1 cellular context compared by ENCODE assay signal in the genomic region with DNA sequence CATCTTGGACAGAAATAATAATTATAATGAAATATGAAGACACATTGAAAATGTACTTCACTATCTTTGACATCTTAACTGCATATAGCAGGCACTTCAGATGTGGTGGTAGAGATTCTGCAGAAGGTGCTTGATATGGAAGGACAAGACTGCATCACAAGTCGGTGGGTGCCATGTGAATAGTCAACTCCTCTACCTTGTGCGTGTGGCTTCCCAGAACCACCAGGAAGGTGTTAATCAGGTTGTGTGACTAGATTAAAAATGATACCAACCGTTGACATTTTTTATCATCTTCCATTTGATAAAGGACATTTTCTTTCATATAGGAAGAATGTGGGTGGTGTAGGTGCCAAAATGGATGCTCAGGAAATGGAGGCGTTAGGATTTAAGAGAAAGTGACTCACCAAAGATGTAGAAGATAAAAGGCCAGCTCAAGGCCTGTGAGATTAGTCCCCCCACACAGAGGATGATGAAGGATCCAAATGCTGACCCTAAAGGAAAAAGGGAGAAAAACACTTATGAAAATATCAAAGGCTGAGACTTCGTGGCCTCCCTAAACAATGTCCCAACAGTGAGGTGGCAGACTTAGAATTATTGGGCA.
TF ChIP-seq lines count a peak whose summit lies in the region.

No MANE protein-coding gene starts in this region.

TF ChIP-seq in K562, 482 proteins besides CTCF, POLR2A, EP300 and RAD21 (continues in another document):
- TF ChIP-seq NFE2 (IDR thresholded peaks at IDR 0.05; ENCODE audit: low read depth) (peak; percentile 36; the same call in 1 of the 2 replicates), DPF2 (IDR thresholded peaks at IDR 0.05) (0 out of 2 replicates have a peak, but pooled peaks have one; percentile 30), FOXJ3 (CRISPR knock-in tag; IDR thresholded peaks at IDR 0.05) (no peak), ERF (CRISPR knock-in tag; IDR thresholded peaks at IDR 0.05) (no peak), ZNF140 (CRISPR knock-in tag; IDR thresholded peaks at IDR 0.05) (no peak), JUND (IDR thresholded peaks at IDR 0.05; ENCODE audit: borderline replicate concordance, low read depth, low read length) (peak; percentile 80), JUND (tag; IDR thresholded peaks at IDR 0.05; ENCODE audit: borderline replicate concordance, low read depth, low read length) (peak; percentile 39; the same call in 1 of the 3 replicates), NELFE (IDR thresholded peaks at IDR 0.05; ENCODE audit: insufficient read depth, insufficient read length) (no peak), NONO (IDR thresholded peaks at IDR 0.05; ENCODE audit: low read depth in 2 of 2, low read length in 1 of 2) (no peak), MCM3 (IDR thresholded peaks at IDR 0.05) (no peak), FOXK2 (conservative IDR thresholded peaks at IDR 0.05 in 1 of 2, IDR thresholded peaks at IDR 0.05 in 1 of 2; ENCODE audit: low read depth in 2 of 2) (no peak), TEAD4 (IDR thresholded peaks at IDR 0.05; ENCODE audit: low read length) (peak; percentile 56; the same call in 1 of the 2 replicates), TEAD4 (CRISPR knock-in tag; IDR thresholded peaks at IDR 0.05; ENCODE audit: borderline replicate concordance) (no peak), ZNF184 (CRISPR knock-in tag; IDR thresholded peaks at IDR 0.05) (no peak), KLF6 (CRISPR knock-in tag; IDR thresholded peaks at IDR 0.05; ENCODE audit: borderline replicate concordance) (no peak), HNRNPH1 (optimal IDR thresholded peaks at IDR 0.05; ENCODE audit: low read depth, low read length) (no peak), MTA1 (IDR thresholded peaks at IDR 0.05; ENCODE audit: borderline replicate concordance) (no peak), ZNF3 (CRISPR knock-in tag; IDR thresholded peaks at IDR 0.05) (no peak), BRD9 (IDR thresholded peaks at IDR 0.05; ENCODE audit: low read depth, partially characterized antibody) (no peak), ARID1B (IDR thresholded peaks at IDR 0.05) (peak; percentile 48; the same call in 1 of the 2 replicates), NR2C1 (IDR thresholded peaks at IDR 0.05) (no peak), NR2C1 (tag; IDR thresholded peaks at IDR 0.05) (no peak), PHTF2 (CRISPR knock-in tag; IDR thresholded peaks at IDR 0.05) (no peak), ZNF384 (IDR thresholded peaks at IDR 0.05; ENCODE audit: low read depth, low read length) (no peak), JUN (IDR thresholded peaks at IDR 0.05; ENCODE audit: borderline replicate concordance, low read depth, low read length) (peak; percentile 60), JUN (CRISPR knock-in tag; IDR thresholded peaks at IDR 0.05; ENCODE audit: borderline replicate concordance) (no peak), ZBTB1 (CRISPR knock-in tag; IDR thresholded peaks at IDR 0.05; ENCODE audit: borderline replicate concordance, low read depth) (no peak), SMARCE1 (IDR thresholded peaks at IDR 0.05) (peak; percentile 41; the same call in 1 of the 2 replicates)
- TF ChIP-seq, protein P1, sequence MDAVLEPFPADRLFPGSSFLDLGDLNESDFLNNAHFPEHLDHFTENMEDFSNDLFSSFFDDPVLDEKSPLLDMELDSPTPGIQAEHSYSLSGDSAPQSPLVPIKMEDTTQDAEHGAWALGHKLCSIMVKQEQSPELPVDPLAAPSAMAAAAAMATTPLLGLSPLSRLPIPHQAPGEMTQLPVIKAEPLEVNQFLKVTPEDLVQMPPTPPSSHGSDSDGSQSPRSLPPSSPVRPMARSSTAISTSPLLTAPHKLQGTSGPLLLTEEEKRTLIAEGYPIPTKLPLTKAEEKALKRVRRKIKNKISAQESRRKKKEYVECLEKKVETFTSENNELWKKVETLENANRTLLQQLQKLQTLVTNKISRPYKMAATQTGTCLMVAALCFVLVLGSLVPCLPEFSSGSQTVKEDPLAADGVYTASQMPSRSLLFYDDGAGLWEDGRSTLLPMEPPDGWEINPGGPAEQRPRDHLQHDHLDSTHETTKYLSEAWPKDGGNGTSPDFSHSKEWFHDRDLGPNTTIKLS (IDR thresholded peaks at IDR 0.05; ENCODE audit: borderline replicate concordance, low read depth) = no peak
- TF ChIP-seq, protein P2, sequence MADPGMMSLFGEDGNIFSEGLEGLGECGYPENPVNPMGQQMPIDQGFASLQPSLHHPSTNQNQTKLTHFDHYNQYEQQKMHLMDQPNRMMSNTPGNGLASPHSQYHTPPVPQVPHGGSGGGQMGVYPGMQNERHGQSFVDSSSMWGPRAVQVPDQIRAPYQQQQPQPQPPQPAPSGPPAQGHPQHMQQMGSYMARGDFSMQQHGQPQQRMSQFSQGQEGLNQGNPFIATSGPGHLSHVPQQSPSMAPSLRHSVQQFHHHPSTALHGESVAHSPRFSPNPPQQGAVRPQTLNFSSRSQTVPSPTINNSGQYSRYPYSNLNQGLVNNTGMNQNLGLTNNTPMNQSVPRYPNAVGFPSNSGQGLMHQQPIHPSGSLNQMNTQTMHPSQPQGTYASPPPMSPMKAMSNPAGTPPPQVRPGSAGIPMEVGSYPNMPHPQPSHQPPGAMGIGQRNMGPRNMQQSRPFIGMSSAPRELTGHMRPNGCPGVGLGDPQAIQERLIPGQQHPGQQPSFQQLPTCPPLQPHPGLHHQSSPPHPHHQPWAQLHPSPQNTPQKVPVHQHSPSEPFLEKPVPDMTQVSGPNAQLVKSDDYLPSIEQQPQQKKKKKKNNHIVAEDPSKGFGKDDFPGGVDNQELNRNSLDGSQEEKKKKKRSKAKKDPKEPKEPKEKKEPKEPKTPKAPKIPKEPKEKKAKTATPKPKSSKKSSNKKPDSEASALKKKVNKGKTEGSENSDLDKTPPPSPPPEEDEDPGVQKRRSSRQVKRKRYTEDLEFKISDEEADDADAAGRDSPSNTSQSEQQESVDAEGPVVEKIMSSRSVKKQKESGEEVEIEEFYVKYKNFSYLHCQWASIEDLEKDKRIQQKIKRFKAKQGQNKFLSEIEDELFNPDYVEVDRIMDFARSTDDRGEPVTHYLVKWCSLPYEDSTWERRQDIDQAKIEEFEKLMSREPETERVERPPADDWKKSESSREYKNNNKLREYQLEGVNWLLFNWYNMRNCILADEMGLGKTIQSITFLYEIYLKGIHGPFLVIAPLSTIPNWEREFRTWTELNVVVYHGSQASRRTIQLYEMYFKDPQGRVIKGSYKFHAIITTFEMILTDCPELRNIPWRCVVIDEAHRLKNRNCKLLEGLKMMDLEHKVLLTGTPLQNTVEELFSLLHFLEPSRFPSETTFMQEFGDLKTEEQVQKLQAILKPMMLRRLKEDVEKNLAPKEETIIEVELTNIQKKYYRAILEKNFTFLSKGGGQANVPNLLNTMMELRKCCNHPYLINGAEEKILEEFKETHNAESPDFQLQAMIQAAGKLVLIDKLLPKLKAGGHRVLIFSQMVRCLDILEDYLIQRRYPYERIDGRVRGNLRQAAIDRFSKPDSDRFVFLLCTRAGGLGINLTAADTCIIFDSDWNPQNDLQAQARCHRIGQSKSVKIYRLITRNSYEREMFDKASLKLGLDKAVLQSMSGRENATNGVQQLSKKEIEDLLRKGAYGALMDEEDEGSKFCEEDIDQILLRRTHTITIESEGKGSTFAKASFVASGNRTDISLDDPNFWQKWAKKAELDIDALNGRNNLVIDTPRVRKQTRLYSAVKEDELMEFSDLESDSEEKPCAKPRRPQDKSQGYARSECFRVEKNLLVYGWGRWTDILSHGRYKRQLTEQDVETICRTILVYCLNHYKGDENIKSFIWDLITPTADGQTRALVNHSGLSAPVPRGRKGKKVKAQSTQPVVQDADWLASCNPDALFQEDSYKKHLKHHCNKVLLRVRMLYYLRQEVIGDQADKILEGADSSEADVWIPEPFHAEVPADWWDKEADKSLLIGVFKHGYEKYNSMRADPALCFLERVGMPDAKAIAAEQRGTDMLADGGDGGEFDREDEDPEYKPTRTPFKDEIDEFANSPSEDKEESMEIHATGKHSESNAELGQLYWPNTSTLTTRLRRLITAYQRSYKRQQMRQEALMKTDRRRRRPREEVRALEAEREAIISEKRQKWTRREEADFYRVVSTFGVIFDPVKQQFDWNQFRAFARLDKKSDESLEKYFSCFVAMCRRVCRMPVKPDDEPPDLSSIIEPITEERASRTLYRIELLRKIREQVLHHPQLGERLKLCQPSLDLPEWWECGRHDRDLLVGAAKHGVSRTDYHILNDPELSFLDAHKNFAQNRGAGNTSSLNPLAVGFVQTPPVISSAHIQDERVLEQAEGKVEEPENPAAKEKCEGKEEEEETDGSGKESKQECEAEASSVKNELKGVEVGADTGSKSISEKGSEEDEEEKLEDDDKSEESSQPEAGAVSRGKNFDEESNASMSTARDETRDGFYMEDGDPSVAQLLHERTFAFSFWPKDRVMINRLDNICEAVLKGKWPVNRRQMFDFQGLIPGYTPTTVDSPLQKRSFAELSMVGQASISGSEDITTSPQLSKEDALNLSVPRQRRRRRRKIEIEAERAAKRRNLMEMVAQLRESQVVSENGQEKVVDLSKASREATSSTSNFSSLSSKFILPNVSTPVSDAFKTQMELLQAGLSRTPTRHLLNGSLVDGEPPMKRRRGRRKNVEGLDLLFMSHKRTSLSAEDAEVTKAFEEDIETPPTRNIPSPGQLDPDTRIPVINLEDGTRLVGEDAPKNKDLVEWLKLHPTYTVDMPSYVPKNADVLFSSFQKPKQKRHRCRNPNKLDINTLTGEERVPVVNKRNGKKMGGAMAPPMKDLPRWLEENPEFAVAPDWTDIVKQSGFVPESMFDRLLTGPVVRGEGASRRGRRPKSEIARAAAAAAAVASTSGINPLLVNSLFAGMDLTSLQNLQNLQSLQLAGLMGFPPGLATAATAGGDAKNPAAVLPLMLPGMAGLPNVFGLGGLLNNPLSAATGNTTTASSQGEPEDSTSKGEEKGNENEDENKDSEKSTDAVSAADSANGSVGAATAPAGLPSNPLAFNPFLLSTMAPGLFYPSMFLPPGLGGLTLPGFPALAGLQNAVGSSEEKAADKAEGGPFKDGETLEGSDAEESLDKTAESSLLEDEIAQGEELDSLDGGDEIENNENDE (IDR thresholded peaks at IDR 0.05; ENCODE audit: low read depth, low read length) = no peak
- TF ChIP-seq, protein P3, sequence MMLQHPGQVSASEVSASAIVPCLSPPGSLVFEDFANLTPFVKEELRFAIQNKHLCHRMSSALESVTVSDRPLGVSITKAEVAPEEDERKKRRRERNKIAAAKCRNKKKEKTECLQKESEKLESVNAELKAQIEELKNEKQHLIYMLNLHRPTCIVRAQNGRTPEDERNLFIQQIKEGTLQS (IDR thresholded peaks at IDR 0.05) = peak; percentile 60; the same call in 1 of the 2 replicates
- TF ChIP-seq, protein P3 (CRISPR knock-in tag; conservative IDR thresholded peaks at IDR 0.05) = no peak
- TF ChIP-seq, protein P4, sequence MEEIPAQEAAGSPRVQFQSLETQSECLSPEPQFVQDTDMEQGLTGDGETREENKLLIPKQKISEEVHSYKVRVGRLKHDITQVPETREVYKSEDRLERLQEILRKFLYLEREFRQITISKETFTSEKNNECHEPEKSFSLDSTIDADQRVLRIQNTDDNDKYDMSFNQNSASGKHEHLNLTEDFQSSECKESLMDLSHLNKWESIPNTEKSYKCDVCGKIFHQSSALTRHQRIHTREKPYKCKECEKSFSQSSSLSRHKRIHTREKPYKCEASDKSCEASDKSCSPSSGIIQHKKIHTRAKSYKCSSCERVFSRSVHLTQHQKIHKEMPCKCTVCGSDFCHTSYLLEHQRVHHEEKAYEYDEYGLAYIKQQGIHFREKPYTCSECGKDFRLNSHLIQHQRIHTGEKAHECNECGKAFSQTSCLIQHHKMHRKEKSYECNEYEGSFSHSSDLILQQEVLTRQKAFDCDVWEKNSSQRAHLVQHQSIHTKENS (CRISPR knock-in tag; IDR thresholded peaks at IDR 0.05) = no peak
- TF ChIP-seq, protein P5, sequence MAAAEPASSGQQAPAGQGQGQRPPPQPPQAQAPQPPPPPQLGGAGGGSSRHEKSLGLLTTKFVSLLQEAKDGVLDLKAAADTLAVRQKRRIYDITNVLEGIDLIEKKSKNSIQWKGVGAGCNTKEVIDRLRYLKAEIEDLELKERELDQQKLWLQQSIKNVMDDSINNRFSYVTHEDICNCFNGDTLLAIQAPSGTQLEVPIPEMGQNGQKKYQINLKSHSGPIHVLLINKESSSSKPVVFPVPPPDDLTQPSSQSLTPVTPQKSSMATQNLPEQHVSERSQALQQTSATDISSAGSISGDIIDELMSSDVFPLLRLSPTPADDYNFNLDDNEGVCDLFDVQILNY (CRISPR knock-in tag; IDR thresholded peaks at IDR 0.05) = no peak
- TF ChIP-seq, protein P6, sequence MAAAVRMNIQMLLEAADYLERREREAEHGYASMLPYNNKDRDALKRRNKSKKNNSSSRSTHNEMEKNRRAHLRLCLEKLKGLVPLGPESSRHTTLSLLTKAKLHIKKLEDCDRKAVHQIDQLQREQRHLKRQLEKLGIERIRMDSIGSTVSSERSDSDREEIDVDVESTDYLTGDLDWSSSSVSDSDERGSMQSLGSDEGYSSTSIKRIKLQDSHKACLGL (CRISPR knock-in tag; IDR thresholded peaks at IDR 0.05; ENCODE audit: borderline replicate concordance, poor library complexity, severe bottlenecking) = no peak
- TF ChIP-seq, protein P7, sequence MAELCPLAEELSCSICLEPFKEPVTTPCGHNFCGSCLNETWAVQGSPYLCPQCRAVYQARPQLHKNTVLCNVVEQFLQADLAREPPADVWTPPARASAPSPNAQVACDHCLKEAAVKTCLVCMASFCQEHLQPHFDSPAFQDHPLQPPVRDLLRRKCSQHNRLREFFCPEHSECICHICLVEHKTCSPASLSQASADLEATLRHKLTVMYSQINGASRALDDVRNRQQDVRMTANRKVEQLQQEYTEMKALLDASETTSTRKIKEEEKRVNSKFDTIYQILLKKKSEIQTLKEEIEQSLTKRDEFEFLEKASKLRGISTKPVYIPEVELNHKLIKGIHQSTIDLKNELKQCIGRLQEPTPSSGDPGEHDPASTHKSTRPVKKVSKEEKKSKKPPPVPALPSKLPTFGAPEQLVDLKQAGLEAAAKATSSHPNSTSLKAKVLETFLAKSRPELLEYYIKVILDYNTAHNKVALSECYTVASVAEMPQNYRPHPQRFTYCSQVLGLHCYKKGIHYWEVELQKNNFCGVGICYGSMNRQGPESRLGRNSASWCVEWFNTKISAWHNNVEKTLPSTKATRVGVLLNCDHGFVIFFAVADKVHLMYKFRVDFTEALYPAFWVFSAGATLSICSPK (IDR thresholded peaks at IDR 0.05; ENCODE audit: borderline replicate concordance) = no peak
- TF ChIP-seq, protein P8, sequence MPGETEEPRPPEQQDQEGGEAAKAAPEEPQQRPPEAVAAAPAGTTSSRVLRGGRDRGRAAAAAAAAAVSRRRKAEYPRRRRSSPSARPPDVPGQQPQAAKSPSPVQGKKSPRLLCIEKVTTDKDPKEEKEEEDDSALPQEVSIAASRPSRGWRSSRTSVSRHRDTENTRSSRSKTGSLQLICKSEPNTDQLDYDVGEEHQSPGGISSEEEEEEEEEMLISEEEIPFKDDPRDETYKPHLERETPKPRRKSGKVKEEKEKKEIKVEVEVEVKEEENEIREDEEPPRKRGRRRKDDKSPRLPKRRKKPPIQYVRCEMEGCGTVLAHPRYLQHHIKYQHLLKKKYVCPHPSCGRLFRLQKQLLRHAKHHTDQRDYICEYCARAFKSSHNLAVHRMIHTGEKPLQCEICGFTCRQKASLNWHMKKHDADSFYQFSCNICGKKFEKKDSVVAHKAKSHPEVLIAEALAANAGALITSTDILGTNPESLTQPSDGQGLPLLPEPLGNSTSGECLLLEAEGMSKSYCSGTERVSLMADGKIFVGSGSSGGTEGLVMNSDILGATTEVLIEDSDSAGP (CRISPR knock-in tag; IDR thresholded peaks at IDR 0.05) = no peak
